10 cellular contexts compared by ENCODE assay signal in the genomic region with DNA sequence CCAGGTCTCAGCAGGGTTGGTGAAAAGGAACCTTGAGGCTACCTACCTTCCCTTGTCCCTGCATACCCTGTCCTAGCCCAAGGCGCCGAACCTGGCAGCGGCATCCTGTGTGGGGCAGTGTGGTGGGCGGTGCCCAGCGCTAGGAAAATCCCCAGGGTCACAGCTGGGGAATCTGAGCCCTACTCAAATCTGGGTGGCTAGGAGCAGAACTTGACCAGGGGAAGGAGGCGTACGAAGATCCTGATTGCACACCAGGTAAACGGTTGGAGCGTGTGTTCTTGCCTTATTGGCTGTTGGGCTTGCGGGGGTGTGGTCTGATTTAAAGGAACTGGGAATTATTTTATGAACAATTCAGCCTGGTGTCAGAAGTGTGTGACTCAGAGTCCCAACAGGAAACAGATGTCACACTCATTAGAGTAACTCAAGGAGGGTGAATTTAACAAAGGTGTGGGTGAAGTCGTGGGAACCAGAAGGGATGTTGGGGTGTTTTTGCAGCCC.
DNase-seq lines count a peak whose midpoint lies in the region; ATAC-seq and TF ChIP-seq lines count a peak whose summit lies in the region.
"Had no signal": no experiment of that assay in that cellular context is flagged by ENCODE, and none has a peak within 500 bp of the region (broad histone marks: within the 10 kb centered on the region; RNA-seq: fewer than 3 reads in every experiment).

No MANE protein-coding gene starts in this region.

- H3K27me3 ChIP-seq in neuronal stem cell (ENCODE audit: control insufficient read depth in 3 of 3, insufficient read depth in 3 of 3, low read depth in 1 of 3, low read length in 3 of 3) = peaks cover 0 to 2% (median 0%) of the 10 kb centered on the region in 3 experiments

- no peak overlapping the region for H2AK5ac ChIP-seq in neuronal stem cell (ENCODE audit: low read depth, low read length)

- no peak overlapping the region for H3K4me3 ChIP-seq in neuronal stem cell (ENCODE audit: low read length in 2 of 2)

- TF ChIP-seq CTCF in HFFc6 (IDR thresholded peaks at IDR 0.05) = no peak

- H3K4me1 Mint-ChIP-seq in HFFc6 (ENCODE audit: low read depth) = 0 out of 2 replicates have a peak, but pooled peaks cover 5% of the 10 kb centered on the region

- H3K4me3 Mint-ChIP-seq in HFFc6 = no peak overlapping the region

- in situ Hi-C loops in SK-MEL-5 (cut with HindIII; ENCODE audit: low pct_unique_long_range_greater_than_20kb, low sequenced_read_pairs) = no loop called here

- H3K23ac ChIP-seq in neuronal stem cell (ENCODE audit: low read depth, low read length, poor library complexity) = no peak overlapping the region

- WGBS in neuronal stem cell (ENCODE audit: extremely low coverage in 2 of 2, insufficient read length in 2 of 2, insufficient replicate concordance in 1 of 2), 2 donors = no CpG with 5 or more reads among the region's 11 CpGs

- H2AFZ ChIP-seq in neuronal stem cell (ENCODE audit: low read length) = no peak overlapping the region

- H3K9ac ChIP-seq in neuronal stem cell (ENCODE audit: low read depth, low read length, poor library complexity) = no peak overlapping the region

- H3K18ac ChIP-seq in neuronal stem cell (ENCODE audit: low read length) = no peak overlapping the region

- DNase-seq in DMS 273 (lab: John Stamatoyannopoulos, UW; ENCODE audit: unreplicated experiment) (peak; percentile 7), DMS 273 treated with DMSO at 0.1 percent for 48 hours (lab: John Stamatoyannopoulos, UW) (no peak), SK-MEL-5 (ENCODE audit: low read depth, low spot score) (peak; percentile 14), putamen (ENCODE audit: low spot score) (peak; percentile 42), NCI-H82 treated with DMSO at 0.1 percent for 48 hours (lab: John Stamatoyannopoulos, UW; ENCODE audit: unreplicated experiment) (no peak), HFFc6 (no peak), neuronal stem cell (ENCODE audit: low spot score) (no peak)

- no peak overlapping the region for H2BK120ac ChIP-seq in neuronal stem cell (ENCODE audit: low read depth, low read length)

- H4K91ac ChIP-seq in neuronal stem cell (ENCODE audit: low read depth, low read length, poor library complexity) = no peak overlapping the region

- no peak overlapping the region for H3K27ac ChIP-seq in neuronal stem cell (replicated peaks; ENCODE audit: low read length)
- H3K27ac ChIP-seq: 22Rv1 had no signal

- no peak overlapping the region for H3K4me2 ChIP-seq in neuronal stem cell (ENCODE audit: insufficient read depth, low read length, poor library complexity, severe bottlenecking)

- peaks cover 0 to 4% of the 10 kb centered on the region in 2 donors for H3K4me1 ChIP-seq in neuronal stem cell (ENCODE audit: control insufficient read depth in 2 of 2, insufficient read depth in 1 of 2, low read depth in 1 of 2, low read length in 2 of 2)

- H3K36me3 ChIP-seq in neuronal stem cell (replicated peaks in 1 of 2; ENCODE audit: control insufficient read depth in 2 of 2, insufficient read depth in 2 of 2, low read length in 2 of 2) = no peaks in the 10 kb centered on the region

- no peak overlapping the region for H2BK5ac ChIP-seq in neuronal stem cell (ENCODE audit: low read length)

- peaks cover 21% of the 10 kb centered on the region for H3K27me3 Mint-ChIP-seq in HFFc6 (ENCODE audit: insufficient read depth)

- H3K27ac Mint-ChIP-seq in HFFc6 = no peak overlapping the region
- H3K27ac Mint-ChIP-seq: activated T-helper 2 cell treated with anti-CD3 and anti-CD28 coated beads, Interferon-gamma antibody, Interleukin-2, Interleukin-4, amounts not matched to agents 10 μg/mL and 5 μg/mL and 100 μg/mL, durations not matched to agents 14 hours and 24 hours and 36 hours had no signal

- H3K14ac ChIP-seq in neuronal stem cell (ENCODE audit: low read length) = no peak overlapping the region

- H3K9me3 Mint-ChIP-seq in HFFc6 = no peaks in the 10 kb centered on the region

- H3K36me3 Mint-ChIP-seq in HFFc6 (ENCODE audit: low read depth) = no peaks in the 10 kb centered on the region

- no peak overlapping the region for H2BK12ac ChIP-seq in neuronal stem cell (ENCODE audit: low read length)

- ATAC-seq in HG02973 (IDR thresholded peaks at IDR 0.05; ENCODE audit: unreplicated experiment) = peak; percentile 64

- H3K4ac ChIP-seq in neuronal stem cell (ENCODE audit: low read length) = no peak overlapping the region

- H4K8ac ChIP-seq in neuronal stem cell (ENCODE audit: low read depth, low read length) = no peak overlapping the region

- no peaks in the 10 kb centered on the region for H3K79me1 ChIP-seq in neuronal stem cell (ENCODE audit: low read depth, low read length)

- no peaks in the 10 kb centered on the region for H3K9me3 ChIP-seq in neuronal stem cell (replicated peaks in 1 of 2; ENCODE audit: control insufficient read depth in 2 of 2, insufficient read depth in 1 of 2, low read depth in 1 of 2, low read length in 2 of 2)

- H2BK15ac ChIP-seq in neuronal stem cell (ENCODE audit: low read length) = no peak overlapping the region

Comparison
In these comparisons a context has a peak if more than half of its experiments do, and no peak if none do; other contexts are left out.
1. DNase-seq: peak in DMS 273 (single experiment), SK-MEL-5 (single experiment) and putamen (single experiment); none in DMS 273 treated with DMSO at 0.1 percent for 48 hours (single experiment), NCI-H82 treated with DMSO at 0.1 percent for 48 hours (single experiment), HFFc6 (single experiment) and neuronal stem cell (single experiment).